Comparison of ENCODE assay signal across 19 cellular contexts in genomic region chr6:133608620-133609019, GRCh38.
DNase-seq lines count a peak whose midpoint lies in the region; ATAC-seq, FAIRE-seq and TF ChIP-seq lines count a peak whose summit lies in the region.
"Had no signal": no experiment of that assay in that cellular context is flagged by ENCODE, and none has a peak within 500 bp of the region (broad histone marks: within the 10 kb centered on the region; RNA-seq: fewer than 3 reads in every experiment).

No MANE protein-coding gene starts in this region.

- H3K27me3 ChIP-seq in AG04450 (ENCODE audit: control insufficient read depth, insufficient read depth, low read length): no peaks in the 10 kb centered on the region
- no peaks in the 10 kb centered on the region for H3K27me3 ChIP-seq in PC-3 (ENCODE audit: low read length)
- H3K27me3 ChIP-seq in K562 (ENCODE audit: control insufficient read depth in 2 of 2, insufficient read depth in 2 of 2, low read length in 2 of 2): no peaks in the 10 kb centered on the region
- no peaks in the 10 kb centered on the region for H3K27me3 ChIP-seq in osteoblast (ENCODE audit: insufficient read depth, low read length)
- H3K27me3 ChIP-seq: SJCRH30 had no signal

- no peaks in the 10 kb centered on the region for H3K79me2 ChIP-seq in PC-3 (ENCODE audit: low read length)
- H3K79me2 ChIP-seq in K562 (ENCODE audit: control insufficient read depth, insufficient read depth, low read length): no peaks in the 10 kb centered on the region
- no peaks in the 10 kb centered on the region for H3K79me2 ChIP-seq in osteoblast (ENCODE audit: insufficient read depth, low read length)

- TF ChIP-seq EP300 in K562 (IDR thresholded peaks at IDR 0.05; ENCODE audit: low read length): no peak

- H2AFZ ChIP-seq in PC-3 (ENCODE audit: low read length) (no peak overlapping the region), K562 (ENCODE audit: low read depth, low read length) (no peak overlapping the region), osteoblast (ENCODE audit: low read length) (no peak overlapping the region)

- intact Hi-C loops in PC-3 (cut with micrococcal nuclease): no loop called here
- intact Hi-C loops in K562 (cut with micrococcal nuclease): no loop called here
- intact Hi-C loops in cardiac septum (cut with DNase I): no loop called here

- no peaks in the 10 kb centered on the region for H3K36me3 Mint-ChIP-seq in mesothelial cell of epicardium

- TF ChIP-seq RAD21 in K562 (CRISPR knock-in tag; conservative IDR thresholded peaks at IDR 0.05 in 1 of 2, IDR thresholded peaks at IDR 0.05 in 1 of 2): no peak

- H3K9me3 ChIP-seq in AG04450 (ENCODE audit: control insufficient read depth, insufficient read depth, low read length): no peaks in the 10 kb centered on the region
- no peaks in the 10 kb centered on the region for H3K9me3 ChIP-seq in PC-3 (ENCODE audit: low read length)
- no peaks in the 10 kb centered on the region for H3K9me3 ChIP-seq in K562 (replicated peaks; ENCODE audit: control insufficient read depth, insufficient read depth, low read depth, low read length)
- peaks cover 3% of the 10 kb centered on the region for H3K9me3 ChIP-seq in osteoblast (ENCODE audit: low read depth, low read length)
- H3K9me3 ChIP-seq: SJCRH30 had no signal

- FAIRE-seq in K562 (lab: Jason Lieb, UNC): no peak
- FAIRE-seq: GM19239 had no signal

- no peak overlapping the region for H3K27ac Mint-ChIP-seq in mesothelial cell of epicardium
- H3K27ac Mint-ChIP-seq: B cell had no signal

- H3K4me3 ChIP-seq in AG04450 (ENCODE audit: low read depth, low read length) (no peak overlapping the region), PC-3 (ENCODE audit: low read length) (no peak overlapping the region), K562 (no peak overlapping the region), osteoblast (ENCODE audit: insufficient read depth, low read length) (no peak overlapping the region)
- H3K4me3 ChIP-seq: SJCRH30 had no signal

- peaks cover 26% of the 10 kb centered on the region for H3K4me1 ChIP-seq in PC-3 (ENCODE audit: insufficient read depth, low read length)
- H3K4me1 ChIP-seq in K562 (replicated peaks in 1 of 2; ENCODE audit: control insufficient read depth in 2 of 2, insufficient read depth in 2 of 2, low read length in 2 of 2): no peaks in the 10 kb centered on the region
- peaks cover 20% of the 10 kb centered on the region for H3K4me1 ChIP-seq in osteoblast (ENCODE audit: insufficient read depth, low read length)

- H3K4me1 Mint-ChIP-seq in mesothelial cell of epicardium: peaks cover 10% of the 10 kb centered on the region
- H3K4me1 Mint-ChIP-seq: B cell had no signal

- no TSS peak for BruUV-seq in PC-3 (replicated peaks; lab: Mats Ljungman, UMichigan)
- BruUV-seq in K562 (replicated peaks; lab: Mats Ljungman, UMichigan): no TSS peak

- WGBS in K562 (ENCODE audit: insufficient coverage, low coverage, missing lambda C conversion rate): 2% methylated on average over 9 of the region's 9 CpGs

- CTCF ChIA-PET in AG04450 (lab: Charles Lee) (interaction anchor here (1.7 kb wide), 1 partner anchor 39 kb away, joined by 5 read pairs; no protein-coding TSS in a partner anchor), PC-3 (lab: Charles Lee) (no interaction called here), K562 (lab: Yijun Ruan, JAX; ENCODE audit: low intra/inter-chr PET ratio) (no interaction called here)

- no peak for TF ChIP-seq POLR2A in K562 (conservative IDR thresholded peaks at IDR 0.05)

- 0 out of 2 replicates have a peak overlapping the region, but pooled peaks have one; percentile 26 for H3K4me2 ChIP-seq in PC-3 (ENCODE audit: low read length)
- no peak overlapping the region for H3K4me2 ChIP-seq in K562 (ENCODE audit: insufficient read depth, low read length)
- no peak overlapping the region for H3K4me2 ChIP-seq in osteoblast (ENCODE audit: insufficient read depth, low read length)

- H3F3A ChIP-seq in PC-3 (ENCODE audit: low read length, unreplicated experiment): peaks cover 6% of the 10 kb centered on the region

- in situ Hi-C loops in K562 (cut with MboI): no loop called here

- no peaks in the 10 kb centered on the region for H3K9me1 ChIP-seq in K562 (ENCODE audit: control insufficient read depth, insufficient read depth, low read length)

- DNase-seq in AG04450 (ENCODE audit: low read depth, low spot score): no peak
- no peak for DNase-seq in PC-3
- no peak for DNase-seq in K562 (ENCODE audit: extremely low read depth in 1 of 4, low spot score in 3 of 4)
- no peak for DNase-seq in osteoblast (ENCODE audit: insufficient read length, low spot score, missing footprints)
- no peak for DNase-seq in GM19238 (ENCODE audit: insufficient read length, low spot score)
- no peak for DNase-seq in cardiac septum (ENCODE audit: low spot score)
- no peak for DNase-seq in mesothelial cell of epicardium (ENCODE audit: low spot score in 2 of 2, unreplicated experiment in 2 of 2)
- DNase-seq: COR-L47; GF-D8; GOT3; KBM-7; NCI-H1105 treated with DMSO at 0.1 percent for 48 hours; NCI-H1694; NCI-H2081 treated with DMSO at 0.1 percent for 48 hours; NK-92 treated with Interleukin-12 subunit alpha and Interleukin-12 subunit beta, amount 100 ng/mL, for 24 hours; RPMI8226; SJCRH30 had no signal

- H4K20me1 ChIP-seq in PC-3 (ENCODE audit: low read length) (no peaks in the 10 kb centered on the region), K562 (replicated peaks; ENCODE audit: control insufficient read depth, insufficient read depth, low read length) (no peaks in the 10 kb centered on the region), osteoblast (ENCODE audit: insufficient read depth, low read length) (no peaks in the 10 kb centered on the region)

- H3K27me3 Mint-ChIP-seq in mesothelial cell of epicardium (ENCODE audit: low read depth): no peaks in the 10 kb centered on the region
- H3K27me3 Mint-ChIP-seq: B cell had no signal

- ATAC-seq in PC-3 (no peak), K562 (no peak)

- POLR2A ChIA-PET in AG04450 (lab: Yijun Ruan, JAX) (interaction anchor here (0.5 to 2.2 kb wide), 3 partner anchors 14 to 820 kb away, joined by 5 to 16 read pairs (median 10); no protein-coding TSS in a partner anchor), PC-3 (lab: Charles Lee; ENCODE audit: unreplicated experiment) (no interaction called here), K562 (lab: Yijun Ruan, JAX) (no interaction called here)

- no peak overlapping the region for H3K4me3 Mint-ChIP-seq in mesothelial cell of epicardium
- H3K4me3 Mint-ChIP-seq: B cell had no signal

- H3K27ac ChIP-seq in AG04450 (ENCODE audit: low read depth, low read length) (peak overlapping the region; percentile 68), PC-3 (ENCODE audit: low read length) (peak overlapping the region; percentile 95), K562 (ENCODE audit: extremely low read depth, low read depth, low read length) (no peak overlapping the region), osteoblast (ENCODE audit: low read depth, low read length) (peak overlapping the region; percentile 99)
- H3K27ac ChIP-seq: SJCRH30 had no signal

- H3K9ac ChIP-seq in PC-3 (ENCODE audit: low read length) (peak overlapping the region; percentile 67), K562 (ENCODE audit: insufficient read depth in 1 of 2, low read depth in 2 of 2, low read length in 2 of 2) (no peak overlapping the region)

- H3K36me3 ChIP-seq in PC-3 (ENCODE audit: low read depth, low read length): no peaks in the 10 kb centered on the region
- no peaks in the 10 kb centered on the region for H3K36me3 ChIP-seq in K562 (ENCODE audit: control insufficient read depth, insufficient read depth, low read length)
- no peaks in the 10 kb centered on the region for H3K36me3 ChIP-seq in osteoblast (ENCODE audit: insufficient read depth, low read length)
- H3K36me3 ChIP-seq: SJCRH30 had no signal

- no peak for TF ChIP-seq CTCF in AG04450 (IDR thresholded peaks at IDR 0.05; ENCODE audit: low read depth, low read length)
- no peak for TF ChIP-seq CTCF in PC-3 (conservative IDR thresholded peaks at IDR 0.05; ENCODE audit: low read depth, low read length)
- no peak for TF ChIP-seq CTCF in K562 (IDR thresholded peaks at IDR 0.05 in 2 of 3, conservative IDR thresholded peaks at IDR 0.05 in 1 of 3; ENCODE audit: insufficient read depth in 2 of 3, low read depth in 1 of 3, low read length in 3 of 3)
- no peak for TF ChIP-seq CTCF in osteoblast (IDR thresholded peaks at IDR 0.05; ENCODE audit: extremely low read depth, low read depth, low read length)
- no peak for TF ChIP-seq CTCF in mesothelial cell of epicardium (IDR thresholded peaks at IDR 0.05; ENCODE audit: unreplicated experiment)

- H3K9me3 Mint-ChIP-seq in mesothelial cell of epicardium: peaks cover 4% of the 10 kb centered on the region

- H3K9me2 ChIP-seq in PC-3 (replicated peaks; ENCODE audit: low read length): no peaks in the 10 kb centered on the region

TF ChIP-seq in K562, 482 proteins besides CTCF, POLR2A, EP300 and RAD21 (continues in another document):
- TF ChIP-seq CHD2 (IDR thresholded peaks at IDR 0.05; ENCODE audit: low read depth, low read length) (no peak), ZNF589 (CRISPR knock-in tag; IDR thresholded peaks at IDR 0.05; ENCODE audit: low read depth) (0 out of 2 replicates have a peak, but pooled peaks have one; percentile 61), POLR2G (IDR thresholded peaks at IDR 0.05; ENCODE audit: low read depth, low read length) (no peak), ATF1 (CRISPR knock-in tag; IDR thresholded peaks at IDR 0.05) (no peak), ATF1 (tag; IDR thresholded peaks at IDR 0.05) (peak; percentile 41; the same call in 1 of the 2 replicates), NFE2 (IDR thresholded peaks at IDR 0.05; ENCODE audit: low read depth) (no peak), SP2 (IDR thresholded peaks at IDR 0.05; ENCODE audit: extremely low read depth, low read depth, low read length, poor library complexity, severe bottlenecking) (no peak), TAF7 (tag; IDR thresholded peaks at IDR 0.05) (no peak), ZNF175 (CRISPR knock-in tag; IDR thresholded peaks at IDR 0.05; ENCODE audit: low read depth) (0 out of 2 replicates have a peak, but pooled peaks have one; percentile 6), ZNF143 (CRISPR knock-in tag; IDR thresholded peaks at IDR 0.05) (no peak), ZNF134 (CRISPR knock-in tag; conservative IDR thresholded peaks at IDR 0.05) (no peak), ZNF780A (CRISPR knock-in tag; IDR thresholded peaks at IDR 0.05) (no peak), SRF (CRISPR knock-in tag; IDR thresholded peaks at IDR 0.05) (peak in 1 of 2 experiments; percentile 51; a peak in 1 of 4 replicates), ZBTB12 (CRISPR knock-in tag; IDR thresholded peaks at IDR 0.05) (peak; percentile 35; the same call in 1 of the 2 replicates)
